Comparison of ENCODE assay signal across 1 cellular context in the genomic region with DNA sequence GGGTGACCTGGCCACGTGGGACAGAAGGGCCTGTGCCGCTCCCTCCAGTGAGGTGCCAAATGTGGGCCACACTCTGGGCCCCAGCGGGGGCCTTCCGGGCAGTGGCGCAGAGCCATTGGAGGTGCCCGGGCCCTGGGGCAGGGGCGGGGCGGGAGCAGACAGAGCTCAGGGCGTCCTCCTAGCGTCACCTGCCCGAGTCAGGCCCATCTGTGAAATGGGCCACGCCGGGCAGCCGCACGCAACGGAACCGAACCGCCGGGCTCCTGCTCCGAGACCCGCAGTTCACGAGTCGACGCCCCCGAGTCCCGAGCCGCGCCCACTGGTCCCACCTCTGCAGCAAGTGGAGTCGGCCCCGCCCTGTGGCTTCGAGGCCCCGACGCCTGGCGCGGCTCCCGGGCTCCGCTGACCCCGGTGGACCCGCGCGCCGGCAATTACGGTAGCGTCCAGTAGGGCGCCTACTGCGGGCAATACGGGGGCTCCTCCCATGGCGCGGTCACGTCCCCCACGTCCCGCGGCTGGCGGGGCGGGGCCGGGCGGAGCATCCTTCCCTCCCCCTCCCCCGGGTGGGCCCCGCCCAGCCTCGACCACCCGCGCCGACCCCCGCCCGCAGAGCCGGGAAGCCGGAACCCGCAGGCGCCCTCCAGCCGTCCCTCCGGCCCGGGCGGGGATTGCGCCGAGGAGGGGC.
A peak's percentile ranks its signal among the peaks of the same experiment; 100 is the strongest.
TF ChIP-seq lines count a peak whose summit lies in the region.

No MANE protein-coding gene starts in this region.

TF ChIP-seq in K562, 482 proteins besides CTCF, POLR2A, EP300 and RAD21 (continued from another document and continues in another):
- TF ChIP-seq ZNF512 (tag; IDR thresholded peaks at IDR 0.05) (no peak), NCOA4 (IDR thresholded peaks at IDR 0.05; ENCODE audit: partially characterized antibody) (no peak), DEAF1 (CRISPR knock-in tag; IDR thresholded peaks at IDR 0.05) (no peak), NR1H2 (CRISPR knock-in tag; IDR thresholded peaks at IDR 0.05) (no peak), ZFP36 (IDR thresholded peaks at IDR 0.05; ENCODE audit: low read depth, low read length, partially characterized antibody) (no peak), CSDE1 (IDR thresholded peaks at IDR 0.05) (no peak), MBD2 (IDR thresholded peaks at IDR 0.05; ENCODE audit: borderline replicate concordance, low read depth) (peak; percentile 14; the same call in 1 of the 2 replicates), MYBL2 (IDR thresholded peaks at IDR 0.05; ENCODE audit: low read depth) (no peak), MYBL2 (CRISPR knock-in tag; IDR thresholded peaks at IDR 0.05; ENCODE audit: borderline replicate concordance) (no peak), MEF2D (tag; conservative IDR thresholded peaks at IDR 0.05; ENCODE audit: low read depth) (no peak), FOXP4 (CRISPR knock-in tag; IDR thresholded peaks at IDR 0.05; ENCODE audit: borderline replicate concordance) (peak; percentile 45; the same call in 1 of the 2 replicates), CREB1 (IDR thresholded peaks at IDR 0.05) (no peak), CREB1 (CRISPR knock-in tag; IDR thresholded peaks at IDR 0.05) (0 out of 2 replicates have a peak, but pooled peaks have one; percentile 34), MYC (IDR thresholded peaks at IDR 0.05; ENCODE audit: low read depth, low read length) (peak; percentile 54; the same call in 1 of the 2 replicates), MYC (CRISPR knock-in tag; IDR thresholded peaks at IDR 0.05; ENCODE audit: borderline replicate concordance, low read depth) (no peak; the same call in 1 of the 2 replicates), MAZ (CRISPR knock-in tag; conservative IDR thresholded peaks at IDR 0.05 in 1 of 2, IDR thresholded peaks at IDR 0.05 in 1 of 2) (peak; percentile 79 to 90; a peak in 3 of 4 replicates), SIN3A (IDR thresholded peaks at IDR 0.05; ENCODE audit: borderline replicate concordance in 2 of 2, control insufficient read depth in 1 of 2, low read depth in 2 of 2, low read length in 2 of 2) (0 out of 4 replicates have a peak, but pooled peaks of 1 of the 2 experiments have one; percentile 34), NONO (IDR thresholded peaks at IDR 0.05; ENCODE audit: low read depth in 2 of 2, low read length in 1 of 2) (peak in 1 of 2 experiments; percentile 84; a peak in 2 of 4 replicates), KDM2B (CRISPR knock-in tag; IDR thresholded peaks at IDR 0.05) (peak; percentile 72; the same call in 1 of the 2 replicates), ATF7 (IDR thresholded peaks at IDR 0.05) (peak; percentile 60), CBX5 (IDR thresholded peaks at IDR 0.05; ENCODE audit: borderline replicate concordance, low read depth) (no peak), HDGF (IDR thresholded peaks at IDR 0.05) (no peak), CXXC5 (CRISPR knock-in tag; IDR thresholded peaks at IDR 0.05) (peak; percentile 96), XRCC3 (IDR thresholded peaks at IDR 0.05) (no peak), ELF1 (tag; IDR thresholded peaks at IDR 0.05) (no peak), ZKSCAN1 (IDR thresholded peaks at IDR 0.05; ENCODE audit: low read depth, low read length) (peak; percentile 96), TAF9B (IDR thresholded peaks at IDR 0.05; ENCODE audit: partially characterized antibody) (no peak), ZNF717 (CRISPR knock-in tag; IDR thresholded peaks at IDR 0.05) (no peak), POLR3A (IDR thresholded peaks at IDR 0.05; ENCODE audit: borderline replicate concordance, extremely low read depth, insufficient read depth, insufficient read length) (no peak), SMARCB1 (IDR thresholded peaks at IDR 0.05; ENCODE audit: insufficient read length, low read depth) (no peak), MYNN (IDR thresholded peaks at IDR 0.05) (no peak), MYNN (CRISPR knock-in tag; IDR thresholded peaks at IDR 0.05) (no peak), ESRRA (IDR thresholded peaks at IDR 0.05; ENCODE audit: borderline replicate concordance, low read depth) (peak; percentile 84; the same call in 1 of the 2 replicates), GABPA (tag; conservative IDR thresholded peaks at IDR 0.05; ENCODE audit: low read depth) (0 out of 2 replicates have a peak, but pooled peaks have one; percentile 39), E2F5 (CRISPR knock-in tag; IDR thresholded peaks at IDR 0.05) (no peak)
- TF ChIP-seq, protein P1, sequence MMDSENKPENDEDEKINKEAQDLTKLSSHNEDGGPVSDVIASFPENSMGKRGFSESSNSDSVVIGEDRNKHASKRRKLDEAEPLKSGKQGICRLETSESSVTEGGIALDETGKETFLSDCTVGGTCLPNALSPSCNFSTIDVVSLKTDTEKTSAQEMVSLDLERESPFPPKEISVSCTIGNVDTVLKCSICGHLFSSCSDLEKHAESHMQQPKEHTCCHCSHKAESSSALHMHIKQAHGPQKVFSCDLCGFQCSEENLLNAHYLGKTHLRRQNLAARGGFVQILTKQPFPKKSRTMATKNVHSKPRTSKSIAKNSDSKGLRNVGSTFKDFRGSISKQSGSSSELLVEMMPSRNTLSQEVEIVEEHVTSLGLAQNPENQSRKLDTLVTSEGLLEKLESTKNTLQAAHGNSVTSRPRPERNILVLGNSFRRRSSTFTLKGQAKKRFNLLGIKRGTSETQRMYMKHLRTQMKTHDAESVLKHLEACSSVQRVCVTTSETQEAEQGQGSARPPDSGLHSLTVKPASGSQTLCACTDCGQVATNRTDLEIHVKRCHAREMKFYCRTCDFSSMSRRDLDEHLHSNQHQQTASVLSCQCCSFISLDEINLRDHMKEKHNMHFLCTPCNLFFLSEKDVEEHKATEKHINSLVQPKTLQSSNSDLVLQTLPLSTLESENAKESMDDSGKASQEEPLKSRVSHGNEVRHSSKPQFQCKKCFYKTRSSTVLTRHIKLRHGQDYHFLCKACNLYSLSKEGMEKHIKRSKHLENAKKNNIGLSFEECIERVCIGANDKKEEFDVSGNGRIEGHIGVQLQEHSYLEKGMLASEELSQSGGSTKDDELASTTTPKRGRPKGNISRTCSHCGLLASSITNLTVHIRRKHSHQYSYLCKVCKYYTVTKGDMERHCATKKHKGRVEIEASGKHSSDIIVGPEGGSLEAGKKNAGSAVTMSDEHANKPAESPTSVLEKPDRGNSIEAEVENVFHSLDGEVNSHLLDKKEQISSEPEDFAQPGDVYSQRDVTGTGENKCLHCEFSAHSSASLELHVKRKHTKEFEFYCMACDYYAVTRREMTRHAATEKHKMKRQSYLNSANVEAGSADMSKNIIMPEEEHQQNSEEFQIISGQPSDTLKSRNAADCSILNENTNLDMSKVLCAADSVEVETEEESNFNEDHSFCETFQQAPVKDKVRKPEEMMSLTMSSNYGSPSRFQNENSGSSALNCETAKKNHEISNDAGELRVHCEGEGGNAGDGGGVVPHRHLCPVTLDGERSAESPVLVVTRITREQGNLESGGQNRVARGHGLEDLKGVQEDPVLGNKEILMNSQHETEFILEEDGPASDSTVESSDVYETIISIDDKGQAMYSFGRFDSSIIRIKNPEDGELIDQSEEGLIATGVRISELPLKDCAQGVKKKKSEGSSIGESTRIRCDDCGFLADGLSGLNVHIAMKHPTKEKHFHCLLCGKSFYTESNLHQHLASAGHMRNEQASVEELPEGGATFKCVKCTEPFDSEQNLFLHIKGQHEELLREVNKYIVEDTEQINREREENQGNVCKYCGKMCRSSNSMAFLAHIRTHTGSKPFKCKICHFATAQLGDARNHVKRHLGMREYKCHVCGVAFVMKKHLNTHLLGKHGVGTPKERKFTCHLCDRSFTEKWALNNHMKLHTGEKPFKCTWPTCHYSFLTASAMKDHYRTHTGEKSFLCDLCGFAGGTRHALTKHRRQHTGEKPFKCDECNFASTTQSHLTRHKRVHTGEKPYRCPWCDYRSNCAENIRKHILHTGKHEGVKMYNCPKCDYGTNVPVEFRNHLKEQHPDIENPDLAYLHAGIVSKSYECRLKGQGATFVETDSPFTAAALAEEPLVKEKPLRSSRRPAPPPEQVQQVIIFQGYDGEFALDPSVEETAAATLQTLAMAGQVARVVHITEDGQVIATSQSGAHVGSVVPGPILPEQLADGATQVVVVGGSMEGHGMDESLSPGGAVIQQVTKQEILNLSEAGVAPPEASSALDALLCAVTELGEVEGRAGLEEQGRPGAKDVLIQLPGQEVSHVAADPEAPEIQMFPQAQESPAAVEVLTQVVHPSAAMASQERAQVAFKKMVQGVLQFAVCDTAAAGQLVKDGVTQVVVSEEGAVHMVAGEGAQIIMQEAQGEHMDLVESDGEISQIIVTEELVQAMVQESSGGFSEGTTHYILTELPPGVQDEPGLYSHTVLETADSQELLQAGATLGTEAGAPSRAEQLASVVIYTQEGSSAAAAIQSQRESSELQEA (IDR thresholded peaks at IDR 0.05; ENCODE audit: low read depth), result no peak
- TF ChIP-seq, protein P2, sequence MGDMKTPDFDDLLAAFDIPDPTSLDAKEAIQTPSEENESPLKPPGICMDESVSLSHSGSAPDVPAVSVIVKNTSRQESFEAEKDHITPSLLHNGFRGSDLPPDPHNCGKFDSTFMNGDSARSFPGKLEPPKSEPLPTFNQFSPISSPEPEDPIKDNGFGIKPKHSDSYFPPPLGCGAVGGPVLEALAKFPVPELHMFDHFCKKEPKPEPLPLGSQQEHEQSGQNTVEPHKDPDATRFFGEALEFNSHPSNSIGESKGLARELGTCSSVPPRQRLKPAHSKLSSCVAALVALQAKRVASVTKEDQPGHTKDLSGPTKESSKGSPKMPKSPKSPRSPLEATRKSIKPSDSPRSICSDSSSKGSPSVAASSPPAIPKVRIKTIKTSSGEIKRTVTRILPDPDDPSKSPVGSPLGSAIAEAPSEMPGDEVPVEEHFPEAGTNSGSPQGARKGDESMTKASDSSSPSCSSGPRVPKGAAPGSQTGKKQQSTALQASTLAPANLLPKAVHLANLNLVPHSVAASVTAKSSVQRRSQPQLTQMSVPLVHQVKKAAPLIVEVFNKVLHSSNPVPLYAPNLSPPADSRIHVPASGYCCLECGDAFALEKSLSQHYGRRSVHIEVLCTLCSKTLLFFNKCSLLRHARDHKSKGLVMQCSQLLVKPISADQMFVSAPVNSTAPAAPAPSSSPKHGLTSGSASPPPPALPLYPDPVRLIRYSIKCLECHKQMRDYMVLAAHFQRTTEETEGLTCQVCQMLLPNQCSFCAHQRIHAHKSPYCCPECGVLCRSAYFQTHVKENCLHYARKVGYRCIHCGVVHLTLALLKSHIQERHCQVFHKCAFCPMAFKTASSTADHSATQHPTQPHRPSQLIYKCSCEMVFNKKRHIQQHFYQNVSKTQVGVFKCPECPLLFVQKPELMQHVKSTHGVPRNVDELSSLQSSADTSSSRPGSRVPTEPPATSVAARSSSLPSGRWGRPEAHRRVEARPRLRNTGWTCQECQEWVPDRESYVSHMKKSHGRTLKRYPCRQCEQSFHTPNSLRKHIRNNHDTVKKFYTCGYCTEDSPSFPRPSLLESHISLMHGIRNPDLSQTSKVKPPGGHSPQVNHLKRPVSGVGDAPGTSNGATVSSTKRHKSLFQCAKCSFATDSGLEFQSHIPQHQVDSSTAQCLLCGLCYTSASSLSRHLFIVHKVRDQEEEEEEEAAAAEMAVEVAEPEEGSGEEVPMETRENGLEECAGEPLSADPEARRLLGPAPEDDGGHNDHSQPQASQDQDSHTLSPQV (IDR thresholded peaks at IDR 0.05), result peak; percentile 92
- TF ChIP-seq, protein P3, sequence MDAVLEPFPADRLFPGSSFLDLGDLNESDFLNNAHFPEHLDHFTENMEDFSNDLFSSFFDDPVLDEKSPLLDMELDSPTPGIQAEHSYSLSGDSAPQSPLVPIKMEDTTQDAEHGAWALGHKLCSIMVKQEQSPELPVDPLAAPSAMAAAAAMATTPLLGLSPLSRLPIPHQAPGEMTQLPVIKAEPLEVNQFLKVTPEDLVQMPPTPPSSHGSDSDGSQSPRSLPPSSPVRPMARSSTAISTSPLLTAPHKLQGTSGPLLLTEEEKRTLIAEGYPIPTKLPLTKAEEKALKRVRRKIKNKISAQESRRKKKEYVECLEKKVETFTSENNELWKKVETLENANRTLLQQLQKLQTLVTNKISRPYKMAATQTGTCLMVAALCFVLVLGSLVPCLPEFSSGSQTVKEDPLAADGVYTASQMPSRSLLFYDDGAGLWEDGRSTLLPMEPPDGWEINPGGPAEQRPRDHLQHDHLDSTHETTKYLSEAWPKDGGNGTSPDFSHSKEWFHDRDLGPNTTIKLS (IDR thresholded peaks at IDR 0.05; ENCODE audit: borderline replicate concordance, low read depth), result peak; percentile 51; the same call in 1 of the 2 replicates
